Comparison of ENCODE assay signal across 16 cellular contexts in the genomic region with DNA sequence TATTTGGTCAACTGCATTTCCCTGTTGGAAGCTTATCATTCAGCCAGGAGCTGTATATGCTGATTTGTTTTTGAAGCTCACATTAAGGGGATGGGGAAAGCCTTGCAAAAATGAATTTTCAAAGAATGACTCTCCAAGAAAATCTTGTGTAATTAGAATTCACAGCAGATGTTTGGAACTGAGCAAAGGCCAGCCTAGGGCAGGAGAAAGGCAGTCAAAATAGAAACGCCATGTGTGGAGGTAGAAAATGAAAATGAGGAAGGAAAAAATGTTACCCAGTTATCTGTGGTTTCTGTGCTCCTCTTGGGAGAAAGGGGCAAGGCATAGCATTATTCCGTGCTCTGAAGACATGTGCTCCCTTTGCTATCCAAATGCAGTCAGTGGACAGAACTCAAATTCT.
A peak's percentile ranks its signal among the peaks of the same experiment; 100 is the strongest.
DNase-seq lines count a peak whose midpoint lies in the region; ATAC-seq and TF ChIP-seq lines count a peak whose summit lies in the region.
"Had no signal": no experiment of that assay in that cellular context is flagged by ENCODE, and none has a peak within 500 bp of the region (broad histone marks: within the 10 kb centered on the region; RNA-seq: fewer than 3 reads in every experiment).

No MANE protein-coding gene starts in this region.

- H3K9me3 Mint-ChIP-seq in osteocyte (ENCODE audit: unreplicated experiment): no peaks in the 10 kb centered on the region
- H3K9me3 Mint-ChIP-seq: activated T-helper 1 cell treated with anti-CD3 and anti-CD28 coated beads, Interleukin-12 subunit alpha, Interleukin-12 subunit beta, Interleukin-2, Interleukin-4 antibody, amounts not matched to agents 30 ng/mL and 10 ng/mL and 1 ng/mL, durations not matched to agents 14 hours and 24 hours and 36 hours had no signal

- H4K20me1 ChIP-seq in BLaER1 treated with 17β-estradiol and CSF1 and Interleukin-3, amounts not matched to agents 10 nM and 100 nM: peaks cover 0 to 100% (median 0%) of the 10 kb centered on the region in 11 experiments; a peak in 6 of 22 replicates

- H3K27me3 ChIP-seq in BLaER1 treated with 17β-estradiol and CSF1 and Interleukin-3, amounts not matched to agents 10 nM and 100 nM: peaks cover 0 to 7% (median 0%) of the 10 kb centered on the region in 11 experiments; a peak in 2 of 22 replicates
- H3K27me3 ChIP-seq: suprapubic skin had no signal

- peaks cover 36 to 61% (median 54%) of the 10 kb centered on the region in 10 experiments for H3K4me1 ChIP-seq in BLaER1 treated with 17β-estradiol and CSF1 and Interleukin-3, amounts not matched to agents 10 nM and 100 nM

- peak overlapping the region in 1 of 11 experiments; percentile 25; a peak in 3 of 22 replicates for H3K9ac ChIP-seq in BLaER1 treated with 17β-estradiol and CSF1 and Interleukin-3, amounts not matched to agents 10 nM and 100 nM
- H3K9ac ChIP-seq: KMS-11 had no signal

- H3K4me1 Mint-ChIP-seq in osteocyte (ENCODE audit: unreplicated experiment): peaks cover 83% of the 10 kb centered on the region

- H3K4me2 ChIP-seq in BLaER1 treated with 17β-estradiol and CSF1 and Interleukin-3, amounts not matched to agents 10 nM and 100 nM: peak overlapping the region; percentile 53 to 71 (median 65); a peak in 21 of 22 replicates
- H3K4me2 ChIP-seq: KMS-11 had no signal

- H3K36me3 ChIP-seq in BLaER1 treated with 17β-estradiol and CSF1 and Interleukin-3, amounts not matched to agents 10 nM and 100 nM: peaks cover 0 to 89% (median 0%) of the 10 kb centered on the region in 11 experiments; a peak in 6 of 22 replicates
- H3K36me3 ChIP-seq: suprapubic skin had no signal

- H3K27me3 Mint-ChIP-seq in osteocyte (ENCODE audit: unreplicated experiment): no peaks in the 10 kb centered on the region

- TF ChIP-seq CTCF in osteocyte (IDR thresholded peaks at IDR 0.05): no peak

- peak overlapping the region; percentile 78 for H3K27ac Mint-ChIP-seq in osteocyte (ENCODE audit: unreplicated experiment)
- H3K27ac Mint-ChIP-seq: activated T-helper 1 cell treated with anti-CD3 and anti-CD28 coated beads, Interleukin-12 subunit alpha, Interleukin-12 subunit beta, Interleukin-2, Interleukin-4 antibody, amounts not matched to agents 30 ng/mL and 10 ng/mL and 1 ng/mL, durations not matched to agents 14 hours and 24 hours and 36 hours had no signal

- peak overlapping the region in 7 of 11 experiments; percentile 25 to 66 (median 34); a peak in 13 of 22 replicates for H3K27ac ChIP-seq in BLaER1 treated with 17β-estradiol and CSF1 and Interleukin-3, amounts not matched to agents 10 nM and 100 nM
- H3K27ac ChIP-seq: dorsolateral prefrontal cortex, KMS-11, suprapubic skin had no signal

- H3K4me3 Mint-ChIP-seq in osteocyte (ENCODE audit: unreplicated experiment): peak overlapping the region; percentile 41
- H3K4me3 Mint-ChIP-seq: activated T-helper 1 cell treated with anti-CD3 and anti-CD28 coated beads, Interleukin-12 subunit alpha, Interleukin-12 subunit beta, Interleukin-2, Interleukin-4 antibody, amounts not matched to agents 30 ng/mL and 10 ng/mL and 1 ng/mL, durations not matched to agents 14 hours and 24 hours and 36 hours had no signal

- peak; percentile 77 for DNase-seq in MV-4-11 (lab: John Stamatoyannopoulos, UW)
- DNase-seq in dedifferentiated amniotic fluid mesenchymal stem cell (ENCODE audit: extremely low spot score): peak; percentile 46
- no peak for DNase-seq in osteocyte (ENCODE audit: extremely low spot score, unreplicated experiment)
- no peak for DNase-seq in NCI-H1436 treated with DMSO at 0.1 percent for 48 hours (lab: John Stamatoyannopoulos, UW)
- DNase-seq in NK-92 treated with Interleukin-12 subunit alpha and Interleukin-12 subunit beta, amount 100 ng/mL, for 24 hours (lab: John Stamatoyannopoulos, UW): no peak
- DNase-seq: activated CD4-positive, alpha-beta T cell treated with anti-CD3 and anti-CD28 coated beads, Interleukin-2, amount 50 U/mL, for 1 hour; anterior cingulate cortex; DMS153; dorsolateral prefrontal cortex; NCI-H2029 treated with DMSO at 0.1 percent for 48 hours had no signal

- H3K4me3 ChIP-seq in BLaER1 treated with 17β-estradiol and CSF1 and Interleukin-3, amounts not matched to agents 10 nM and 100 nM: no peak overlapping the region
- H3K4me3 ChIP-seq: dorsolateral prefrontal cortex, suprapubic skin had no signal

- H3K9me3 ChIP-seq in BLaER1 treated with 17β-estradiol and CSF1 and Interleukin-3, amounts not matched to agents 10 nM and 100 nM (replicated peaks in 1 of 11): no peaks in the 10 kb centered on the region
- H3K9me3 ChIP-seq: suprapubic skin had no signal

- peaks cover 43% of the 10 kb centered on the region for H3K36me3 Mint-ChIP-seq in osteocyte (ENCODE audit: unreplicated experiment)

- ATAC-seq in HG02588 (IDR thresholded peaks at IDR 0.05; ENCODE audit: unreplicated experiment): no peak
- ATAC-seq: left lobe of liver had no signal

Comparison
In these comparisons a context has a peak if more than half of its experiments do, and no peak if none do; other contexts are left out.
1. DNase-seq: peak in MV-4-11 (single experiment) and dedifferentiated amniotic fluid mesenchymal stem cell (single experiment); none in osteocyte (single experiment), NCI-H1436 treated with DMSO at 0.1 percent for 48 hours (single experiment) and NK-92 treated with Interleukin-12 subunit alpha and Interleukin-12 subunit beta, amount 100 ng/mL, for 24 hours (single experiment).